Comparison of ENCODE assay signal across 16 cellular contexts in genomic region chr4:88705223-88705622, GRCh38. TPM values are rescaled to one million over a fixed set of nuclear protein-coding genes. Genes with fewer than 3 reads are reported as not detected.
A peak's percentile ranks its signal among the peaks of the same experiment; 100 is the strongest.
DNase-seq lines count a peak whose midpoint lies in the region; ATAC-seq and TF ChIP-seq lines count a peak whose summit lies in the region.
"Had no signal": no experiment of that assay in that cellular context is flagged by ENCODE, and none has a peak within 500 bp of the region (broad histone marks: within the 10 kb centered on the region; RNA-seq: fewer than 3 reads in every experiment).

No MANE protein-coding gene starts in this region.

- CTCF ChIA-PET in activated CD4-positive, alpha-beta T cell treated with anti-CD3 and anti-CD28 coated beads for 36 hours (lab: Charles Lee) = interaction anchor here (0.6 to 1.3 kb wide), 4 partner anchors 10 to 126 kb away, joined by 3 read pairs; no protein-coding TSS in a partner anchor

- H3K4me1 Mint-ChIP-seq in activated CD4-positive, alpha-beta T cell treated with anti-CD3 and anti-CD28 coated beads for 36 hours = peaks cover 18% of the 10 kb centered on the region
- H3K4me1 Mint-ChIP-seq in central memory CD8-positive, alpha-beta T cell = no peaks in the 10 kb centered on the region
- peaks cover 4% of the 10 kb centered on the region for H3K4me1 Mint-ChIP-seq in neural progenitor cell

- no peaks in the 10 kb centered on the region for H4K20me1 ChIP-seq in osteoblast (ENCODE audit: insufficient read depth, low read length)
- no peaks in the 10 kb centered on the region for H4K20me1 ChIP-seq in neural progenitor cell (ENCODE audit: low read depth)

- DNase-seq in activated CD4-positive, alpha-beta T cell treated with anti-CD3 and anti-CD28 coated beads for 36 hours = no peak
- no peak for DNase-seq in activated CD4-positive, alpha-beta T cell treated with anti-CD3 and anti-CD28 coated beads for 48 hours
- DNase-seq in NCI-H526 (lab: John Stamatoyannopoulos, UW) (peak; percentile 91 to 92), osteoblast (ENCODE audit: insufficient read length, low spot score, missing footprints) (no peak), neural progenitor cell (ENCODE audit: low spot score) (no peak)
- DNase-seq in central memory CD8-positive, alpha-beta T cell (ENCODE audit: low spot score in 2 of 2) = no peak
- DNase-seq: CD8-positive, alpha-beta T cell; COR-L47; DMS53; GF-D8 had no signal

- H3K36me3 ChIP-seq in osteoblast (ENCODE audit: insufficient read depth, low read length) (peaks cover 3% of the 10 kb centered on the region), neural progenitor cell (no peaks in the 10 kb centered on the region)
- H3K36me3 ChIP-seq: HAP-1 had no signal

- H3F3A ChIP-seq in neural progenitor cell (ENCODE audit: low read depth) = no peaks in the 10 kb centered on the region

- TF ChIP-seq CTCF in osteoblast (IDR thresholded peaks at IDR 0.05; ENCODE audit: extremely low read depth, low read depth, low read length) (no peak), neural progenitor cell (IDR thresholded peaks at IDR 0.05) (no peak)

- H3K4me3 ChIP-seq in osteoblast (ENCODE audit: insufficient read depth, low read length) (no peak overlapping the region), neural progenitor cell (no peak overlapping the region)
- H3K4me3 ChIP-seq: HAP-1 had no signal

- peak; percentile 16 for ATAC-seq in activated CD4-positive, alpha-beta T cell treated with anti-CD3 and anti-CD28 coated beads for 36 hours
- ATAC-seq in central memory CD8-positive, alpha-beta T cell (replicated peaks; ENCODE audit: extremely low read depth, poor library complexity, severe bottlenecking) = no peak
- ATAC-seq in HG02678 (IDR thresholded peaks at IDR 0.05; ENCODE audit: unreplicated experiment) (no peak), GM21723 (IDR thresholded peaks at IDR 0.05; ENCODE audit: unreplicated experiment) (no peak)
- ATAC-seq: CD8-positive, alpha-beta T cell had no signal

- intact Hi-C loops in activated CD4-positive, alpha-beta T cell treated with anti-CD3 and anti-CD28 coated beads for 36 hours (cut with DNase I, micrococcal nuclease) = no loop called here

- no peak overlapping the region for H2AFZ ChIP-seq in osteoblast (ENCODE audit: low read length)
- no peak overlapping the region for H2AFZ ChIP-seq in neural progenitor cell (replicated peaks)

- H3K27me3 ChIP-seq in osteoblast (ENCODE audit: insufficient read depth, low read length) (no peaks in the 10 kb centered on the region), neural progenitor cell (no peaks in the 10 kb centered on the region)

- H3K9me3 ChIP-seq in osteoblast (ENCODE audit: low read depth, low read length) = no peaks in the 10 kb centered on the region
- no peaks in the 10 kb centered on the region for H3K9me3 ChIP-seq in neural progenitor cell (ENCODE audit: low read depth)
- H3K9me3 ChIP-seq: HAP-1 had no signal

- no peaks in the 10 kb centered on the region for H3K9me3 Mint-ChIP-seq in activated CD4-positive, alpha-beta T cell treated with anti-CD3 and anti-CD28 coated beads for 36 hours (ENCODE audit: low read depth)
- no peaks in the 10 kb centered on the region for H3K9me3 Mint-ChIP-seq in central memory CD8-positive, alpha-beta T cell
- H3K9me3 Mint-ChIP-seq in neural progenitor cell = no peaks in the 10 kb centered on the region
- H3K9me3 Mint-ChIP-seq: CD14-positive monocyte; CD8-positive, alpha-beta T cell had no signal

- H3K27ac ChIP-seq in osteoblast (ENCODE audit: low read depth, low read length) = peak overlapping the region; percentile 60
- no peak overlapping the region for H3K27ac ChIP-seq in neural progenitor cell
- H3K27ac ChIP-seq: 22Rv1 had no signal

- no peak overlapping the region for H3K4me2 ChIP-seq in osteoblast (ENCODE audit: insufficient read depth, low read length)
- no peak overlapping the region for H3K4me2 ChIP-seq in neural progenitor cell

- no peak overlapping the region for H3K9ac ChIP-seq in neural progenitor cell

- POLR2A ChIA-PET in activated CD4-positive, alpha-beta T cell treated with anti-CD3 and anti-CD28 coated beads for 36 hours (lab: Charles Lee) = no interaction called here

- H3K27ac Mint-ChIP-seq in activated CD4-positive, alpha-beta T cell treated with anti-CD3 and anti-CD28 coated beads for 36 hours = no peak overlapping the region
- peak overlapping the region; percentile 39 for H3K27ac Mint-ChIP-seq in central memory CD8-positive, alpha-beta T cell (ENCODE audit: low read depth)
- H3K27ac Mint-ChIP-seq in neural progenitor cell = no peak overlapping the region
- H3K27ac Mint-ChIP-seq: CD8-positive, alpha-beta T cell had no signal

- H3K36me3 Mint-ChIP-seq in activated CD4-positive, alpha-beta T cell treated with anti-CD3 and anti-CD28 coated beads for 36 hours (ENCODE audit: low read depth) = peaks cover 35% of the 10 kb centered on the region
- peaks cover 35% of the 10 kb centered on the region for H3K36me3 Mint-ChIP-seq in central memory CD8-positive, alpha-beta T cell (ENCODE audit: insufficient read depth)
- no peaks in the 10 kb centered on the region for H3K36me3 Mint-ChIP-seq in neural progenitor cell

- peaks cover 15% of the 10 kb centered on the region for H3K4me1 ChIP-seq in osteoblast (ENCODE audit: insufficient read depth, low read length)
- no peaks in the 10 kb centered on the region for H3K4me1 ChIP-seq in neural progenitor cell
- H3K4me1 ChIP-seq: HAP-1 had no signal

- H3K27me3 Mint-ChIP-seq in activated CD4-positive, alpha-beta T cell treated with anti-CD3 and anti-CD28 coated beads for 36 hours = no peaks in the 10 kb centered on the region
- H3K27me3 Mint-ChIP-seq in central memory CD8-positive, alpha-beta T cell = no peaks in the 10 kb centered on the region
- H3K27me3 Mint-ChIP-seq in neural progenitor cell (ENCODE audit: insufficient read depth, low read depth) = no peaks in the 10 kb centered on the region

- no peaks in the 10 kb centered on the region for H3K79me2 ChIP-seq in osteoblast (ENCODE audit: insufficient read depth, low read length)
- H3K79me2 ChIP-seq in neural progenitor cell (ENCODE audit: low read depth) = no peaks in the 10 kb centered on the region

- no peak overlapping the region for H3K4me3 Mint-ChIP-seq in activated CD4-positive, alpha-beta T cell treated with anti-CD3 and anti-CD28 coated beads for 36 hours
- H3K4me3 Mint-ChIP-seq in central memory CD8-positive, alpha-beta T cell = no peak overlapping the region
- no peak overlapping the region for H3K4me3 Mint-ChIP-seq in neural progenitor cell
- H3K4me3 Mint-ChIP-seq: CD14-positive monocyte; CD8-positive, alpha-beta T cell had no signal

RNA-seq across cellular contexts. Expression of gene NAP1L5, which starts 7.6 kb away (rescaled TPM):
- 1 to 10 TPM; 4.9 to 5.2 TPM for total RNA-seq in activated CD4-positive, alpha-beta T cell treated with anti-CD3 and anti-CD28 coated beads for 36 hours
- total RNA-seq in osteoblast = 2.9 and 5.1 TPM in 2 replicates
- total RNA-seq in neural progenitor cell (ENCODE audit: low replicate concordance) = 2.4 and 6.9 TPM in 2 replicates
- total RNA-seq: A673 had no signal

Comparison
In these comparisons a context has a peak if more than half of its experiments do, and no peak if none do; other contexts are left out.
1. DNase-seq: peak in NCI-H526 (2 of 2); none in activated CD4-positive, alpha-beta T cell treated with anti-CD3 and anti-CD28 coated beads for 36 hours (single experiment), activated CD4-positive, alpha-beta T cell treated with anti-CD3 and anti-CD28 coated beads for 48 hours (single experiment), central memory CD8-positive, alpha-beta T cell (0 of 2), osteoblast (single experiment) and neural progenitor cell (single experiment).